Comparison of ENCODE assay signal across 1 cellular context in the genomic region with DNA sequence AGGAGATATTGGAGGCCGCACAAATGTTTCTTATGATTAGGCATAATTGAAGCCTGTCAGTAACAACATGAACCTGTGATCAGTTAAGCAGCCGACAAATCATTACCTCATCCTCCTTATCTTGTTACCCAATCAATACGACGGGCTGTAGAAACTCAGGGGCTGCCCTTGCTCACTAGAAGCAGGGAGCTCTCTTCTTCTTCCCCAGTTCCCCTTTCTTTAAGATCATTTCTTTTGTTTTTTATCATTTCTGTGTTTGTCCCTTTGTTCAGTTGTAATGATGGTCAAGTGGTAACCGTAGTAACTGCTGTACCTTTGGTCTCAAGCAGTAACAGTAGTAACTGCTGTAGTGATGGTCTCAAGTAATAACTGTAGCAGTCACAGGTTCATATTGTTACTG.
TF ChIP-seq lines count a peak whose summit lies in the region.

No MANE protein-coding gene starts in this region.

TF ChIP-seq in SK-N-SH treated with all-trans-retinoic acid at 6 μM for 48 hours, 23 proteins besides CTCF, POLR2A, EP300 and RAD21 (continued from another document):
- TF ChIP-seq, protein P1, sequence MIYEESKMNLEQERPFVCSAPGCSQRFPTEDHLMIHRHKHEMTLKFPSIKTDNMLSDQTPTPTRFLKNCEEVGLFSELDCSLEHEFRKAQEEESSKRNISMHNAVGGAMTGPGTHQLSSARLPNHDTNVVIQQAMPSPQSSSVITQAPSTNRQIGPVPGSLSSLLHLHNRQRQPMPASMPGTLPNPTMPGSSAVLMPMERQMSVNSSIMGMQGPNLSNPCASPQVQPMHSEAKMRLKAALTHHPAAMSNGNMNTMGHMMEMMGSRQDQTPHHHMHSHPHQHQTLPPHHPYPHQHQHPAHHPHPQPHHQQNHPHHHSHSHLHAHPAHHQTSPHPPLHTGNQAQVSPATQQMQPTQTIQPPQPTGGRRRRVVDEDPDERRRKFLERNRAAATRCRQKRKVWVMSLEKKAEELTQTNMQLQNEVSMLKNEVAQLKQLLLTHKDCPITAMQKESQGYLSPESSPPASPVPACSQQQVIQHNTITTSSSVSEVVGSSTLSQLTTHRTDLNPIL (CRISPR knock-in tag; IDR thresholded peaks at IDR 0.05; ENCODE audit: low read depth), result no peak
- TF ChIP-seq ZFP30 (CRISPR knock-in tag; IDR thresholded peaks at IDR 0.05) (no peak), ZNF8 (CRISPR knock-in tag; IDR thresholded peaks at IDR 0.05) (no peak), ZFP3 (CRISPR knock-in tag; IDR thresholded peaks at IDR 0.05) (no peak), SNAI2 (CRISPR knock-in tag; IDR thresholded peaks at IDR 0.05) (no peak), ESRRG (CRISPR knock-in tag; IDR thresholded peaks at IDR 0.05) (no peak), CSDC2 (CRISPR knock-in tag; IDR thresholded peaks at IDR 0.05) (no peak), TCF4 (CRISPR knock-in tag; IDR thresholded peaks at IDR 0.05; ENCODE audit: borderline replicate concordance) (no peak)
- TF ChIP-seq, protein P2, sequence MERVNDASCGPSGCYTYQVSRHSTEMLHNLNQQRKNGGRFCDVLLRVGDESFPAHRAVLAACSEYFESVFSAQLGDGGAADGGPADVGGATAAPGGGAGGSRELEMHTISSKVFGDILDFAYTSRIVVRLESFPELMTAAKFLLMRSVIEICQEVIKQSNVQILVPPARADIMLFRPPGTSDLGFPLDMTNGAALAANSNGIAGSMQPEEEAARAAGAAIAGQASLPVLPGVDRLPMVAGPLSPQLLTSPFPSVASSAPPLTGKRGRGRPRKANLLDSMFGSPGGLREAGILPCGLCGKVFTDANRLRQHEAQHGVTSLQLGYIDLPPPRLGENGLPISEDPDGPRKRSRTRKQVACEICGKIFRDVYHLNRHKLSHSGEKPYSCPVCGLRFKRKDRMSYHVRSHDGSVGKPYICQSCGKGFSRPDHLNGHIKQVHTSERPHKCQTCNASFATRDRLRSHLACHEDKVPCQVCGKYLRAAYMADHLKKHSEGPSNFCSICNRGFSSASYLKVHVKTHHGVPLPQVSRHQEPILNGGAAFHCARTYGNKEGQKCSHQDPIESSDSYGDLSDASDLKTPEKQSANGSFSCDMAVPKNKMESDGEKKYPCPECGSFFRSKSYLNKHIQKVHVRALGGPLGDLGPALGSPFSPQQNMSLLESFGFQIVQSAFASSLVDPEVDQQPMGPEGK (CRISPR knock-in tag; IDR thresholded peaks at IDR 0.05; ENCODE audit: borderline replicate concordance), result no peak
